ENCODE assay signal across 8 cellular contexts in the genomic region with DNA sequence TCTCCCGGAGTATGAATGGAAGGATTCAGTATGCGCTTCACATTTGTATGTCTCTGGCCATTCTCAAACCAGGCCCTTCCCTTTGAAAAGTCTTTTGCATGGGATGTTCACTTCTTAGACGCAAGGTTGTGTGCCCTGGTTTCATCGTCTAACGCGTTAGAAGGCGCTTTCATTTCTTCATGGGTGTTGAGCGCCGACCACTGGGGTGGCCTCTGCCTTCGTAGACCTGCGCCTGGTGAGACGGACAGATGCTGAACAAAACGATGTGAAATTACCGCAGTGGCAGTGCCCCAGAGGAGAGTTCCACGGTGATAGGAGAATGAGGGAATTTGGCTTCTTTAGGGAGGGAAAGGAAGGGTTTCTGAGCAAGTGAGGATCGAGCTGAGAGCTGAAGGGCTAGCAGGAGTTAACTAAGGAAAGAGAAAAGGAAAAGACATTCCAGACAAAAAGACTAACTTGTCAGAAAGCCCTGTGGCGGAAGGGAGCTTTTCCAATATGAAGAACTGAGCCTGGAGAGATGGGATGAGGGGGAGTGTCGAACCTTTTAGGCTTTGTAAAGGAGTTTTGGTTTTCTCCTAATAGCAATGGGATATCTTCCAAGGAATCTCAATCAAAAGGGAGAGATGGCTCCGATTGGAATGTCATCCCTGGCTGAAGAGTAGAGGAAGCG. TPM values are rescaled to one million over a fixed set of nuclear protein-coding genes. Genes with fewer than 3 reads are reported as not detected.
DNase-seq lines count a peak whose midpoint lies in the region; ATAC-seq, FAIRE-seq and TF ChIP-seq lines count a peak whose summit lies in the region.

No MANE protein-coding gene starts in this region.

- intact Hi-C loops in lower leg skin (cut with DNase I; ENCODE audit: low total_unique reads): no loop called here

- peak; percentile 19 for ATAC-seq in GM18517 (IDR thresholded peaks at IDR 0.05; ENCODE audit: unreplicated experiment)
- peak; percentile 31 for ATAC-seq in HG03342 (IDR thresholded peaks at IDR 0.05; ENCODE audit: unreplicated experiment)

- peak; percentile 10 for TF ChIP-seq CTCF in AG09319 (IDR thresholded peaks at IDR 0.05; ENCODE audit: low read depth, low read length)
- peak; percentile 19 for TF ChIP-seq CTCF in bronchial epithelial cell (IDR thresholded peaks at IDR 0.05; ENCODE audit: insufficient read depth, low read length, severe bottlenecking)
- no peak for TF ChIP-seq CTCF in lower leg skin (IDR thresholded peaks at IDR 0.05)

- DNase-seq in AG09319 (ENCODE audit: extremely low read depth, low read depth): no peak
- DNase-seq in SW480 (ENCODE audit: low spot score): peak; percentile 57
- DNase-seq in bronchial epithelial cell (ENCODE audit: low read depth): peak; percentile 47
- peak; percentile 19 to 85 for DNase-seq in lower leg skin (ENCODE audit: low spot score in 2 of 2)
- DNase-seq in stimulated activated CD8-positive, alpha-beta memory T cell treated with anti-CD3 and anti-CD28 coated beads, Interleukin-4, amount 100 ng/mL, for 24 hours (ENCODE audit: low read depth): peak; percentile 24
- no peak for DNase-seq in AG08396 (ENCODE audit: low spot score)

- H3K4me3 ChIP-seq in bronchial epithelial cell (ENCODE audit: low read depth, low read length) (peak overlapping the region; percentile 59), lower leg skin (ENCODE audit: low read depth, poor library complexity, severe bottlenecking) (peak overlapping the region; percentile 52)

- no peaks in the 10 kb centered on the region for H3K27me3 ChIP-seq in bronchial epithelial cell (ENCODE audit: control insufficient read depth, insufficient read depth, low read length)

- H3K36me3 ChIP-seq in bronchial epithelial cell (ENCODE audit: control insufficient read depth, insufficient read depth, low read length): no peaks in the 10 kb centered on the region

- TF ChIP-seq POLR2A in lower leg skin (IDR thresholded peaks at IDR 0.05): no peak

- 1 to 2% methylated on average over 20 of the region's 20 CpGs for WGBS in lower leg skin, 2 donors

- FAIRE-seq in bronchial epithelial cell (lab: Jason Lieb, UNC): no peak

RNA-seq across cellular contexts. Expression of gene GGPS1, which starts 0.9 kb away (rescaled TPM):
- total RNA-seq in bronchial epithelial cell (21.6 and 25.3 TPM in 2 replicates), lower leg skin (10 to 100 TPM; 21.7 to 32.5 (median 28.9) TPM)

RNA-seq across cellular contexts. Expression of gene ARID4B, which starts 1.3 kb away (rescaled TPM):
- 11.8 and 37.9 TPM in 2 replicates for total RNA-seq in bronchial epithelial cell
- total RNA-seq in lower leg skin: 10 to 100 TPM; 23.6 to 37.9 (median 33.0) TPM

RNA-seq across cellular contexts. Expression of gene TBCE, which starts 38.0 kb away (rescaled TPM):
- 16.4 and 25.0 TPM in 2 replicates for total RNA-seq in bronchial epithelial cell
- 10 to 100 TPM; 12.0 to 35.8 (median 17.0) TPM for total RNA-seq in lower leg skin

Comparison
In these comparisons a context has a peak if more than half of its experiments do, and no peak if none do; other contexts are left out.
1. DNase-seq: peak in SW480 (single experiment), bronchial epithelial cell (single experiment), lower leg skin (2 of 2) and stimulated activated CD8-positive, alpha-beta memory T cell treated with anti-CD3 and anti-CD28 coated beads, Interleukin-4, amount 100 ng/mL, for 24 hours (single experiment); none in AG09319 (single experiment) and AG08396 (single experiment).
2. CTCF ChIP-seq: peak in AG09319 (single experiment) and bronchial epithelial cell (single experiment); none in lower leg skin (0 of 3).